20 cellular contexts compared by ENCODE assay signal in genomic region chr4:75845992-75846391, GRCh38. TPM values are rescaled to one million over a fixed set of nuclear protein-coding genes. Genes with fewer than 3 reads are reported as not detected.
DNase-seq lines count a peak whose midpoint lies in the region; ATAC-seq and TF ChIP-seq lines count a peak whose summit lies in the region.
"Had no signal": no experiment of that assay in that cellular context is flagged by ENCODE, and none has a peak within 500 bp of the region (broad histone marks: within the 10 kb centered on the region; RNA-seq: fewer than 3 reads in every experiment).

No MANE protein-coding gene starts in this region.

- no peak overlapping the region for H3K4me3 ChIP-seq in fibroblast of mammary gland (ENCODE audit: control insufficient read depth, low read depth, low read length)
- no peak overlapping the region for H3K4me3 ChIP-seq in thyroid gland (replicated peaks in 1 of 3)
- no peak overlapping the region for H3K4me3 ChIP-seq in adrenal gland
- H3K4me3 ChIP-seq: GM23248 had no signal

- no peaks in the 10 kb centered on the region for H3K9me3 Mint-ChIP-seq in activated T-cell treated with anti-CD3 and anti-CD28 coated beads, Interleukin-2, amount 50 U/mL, for 24 hours
- H3K9me3 Mint-ChIP-seq in activated T-cell treated with anti-CD3 and anti-CD28 coated beads, Interleukin-2, amount 50 U/mL, for 72 hours, result no peaks in the 10 kb centered on the region

- H3K27ac ChIP-seq in thyroid gland, result peak overlapping the region in 2 of 3 donors; percentile 15 to 70
- no peak overlapping the region for H3K27ac ChIP-seq in adrenal gland
- H3K27ac ChIP-seq: C4-2B, GM23248, HL-60 had no signal

- ATAC-seq in activated T-cell treated with anti-CD3 and anti-CD28 coated beads, Interleukin-2, amount 50 U/mL, for 72 hours (replicated peaks in 1 of 2), result no peak
- no peak for ATAC-seq in GM21723 (IDR thresholded peaks at IDR 0.05; ENCODE audit: unreplicated experiment)
- ATAC-seq: HCT116, SK-N-SH treated with all-trans-retinoic acid at 6 μM for 48 hours had no signal

- 80 to 82% methylated on average over 2 of the region's 2 CpGs for WGBS in thyroid gland, 2 donors
- WGBS in adrenal gland, 4 donors, result 85 to 93% (median 91%) methylated on average over 2 of the region's 2 CpGs

- H3K27me3 ChIP-seq in thyroid gland (no peaks in the 10 kb centered on the region), adrenal gland (no peaks in the 10 kb centered on the region)

- H3K27me3 Mint-ChIP-seq in activated T-cell treated with anti-CD3 and anti-CD28 coated beads, Interleukin-2, amount 50 U/mL, for 24 hours, result peaks cover 5% of the 10 kb centered on the region
- peaks cover 4% of the 10 kb centered on the region for H3K27me3 Mint-ChIP-seq in activated T-cell treated with anti-CD3 and anti-CD28 coated beads, Interleukin-2, amount 50 U/mL, for 72 hours (ENCODE audit: low read depth)

- H3K4me1 ChIP-seq in thyroid gland (peaks cover 38 to 49% of the 10 kb centered on the region in 2 donors), adrenal gland (replicated peaks in 1 of 2) (peaks cover 9 to 15% of the 10 kb centered on the region in 2 donors)

- H3K4me3 Mint-ChIP-seq in activated T-cell treated with anti-CD3 and anti-CD28 coated beads, Interleukin-2, amount 50 U/mL, for 24 hours, result no peak overlapping the region
- no peak overlapping the region for H3K4me3 Mint-ChIP-seq in activated T-cell treated with anti-CD3 and anti-CD28 coated beads, Interleukin-2, amount 50 U/mL, for 72 hours

- TF ChIP-seq CTCF in fibroblast of mammary gland (conservative IDR thresholded peaks at IDR 0.05; ENCODE audit: control insufficient read depth, insufficient read depth, low read depth, low read length) (no peak), thyroid gland (IDR thresholded peaks at IDR 0.05) (no peak), adrenal gland (IDR thresholded peaks at IDR 0.05) (no peak)

- H3K9me3 ChIP-seq in thyroid gland (no peaks in the 10 kb centered on the region), adrenal gland (replicated peaks in 1 of 3) (no peaks in the 10 kb centered on the region)

- no peaks in the 10 kb centered on the region for H3K36me3 ChIP-seq in thyroid gland
- no peaks in the 10 kb centered on the region for H3K36me3 ChIP-seq in adrenal gland (replicated peaks in 1 of 2)

- intact Hi-C loops in thyroid gland (cut with DNase I), result no loop called here
- intact Hi-C loops in adrenal gland (cut with DNase I), result loop anchor here in 1 of 2 donors (5.0 kb wide), 1 partner anchor 194 kb away; no protein-coding TSS in a partner anchor

- no peak for DNase-seq in activated T-cell treated with anti-CD3 and anti-CD28 coated beads, Interleukin-2, amount 50 U/mL, for 24 hours
- no peak for DNase-seq in activated T-cell treated with anti-CD3 and anti-CD28 coated beads, Interleukin-2, amount 50 U/mL, for 72 hours
- DNase-seq in NCI-H69 (lab: John Stamatoyannopoulos, UW) (peak; percentile 88), fibroblast of mammary gland (ENCODE audit: low read depth) (peak; percentile 26), thyroid gland (no peak), adrenal gland (no peak), NCI-H1092 treated with DMSO at 0.1 percent for 48 hours (lab: John Stamatoyannopoulos, UW) (no peak)
- DNase-seq: 8988T, GM23248, MV-4-11, NCI-H1436 treated with DMSO at 0.1 percent for 48 hours, NCI-H2029 treated with DMSO at 0.1 percent for 48 hours, NCI-H510A treated with DMSO at 0.1 percent for 48 hours, SHP77 treated with DMSO at 0.1 percent for 48 hours had no signal

- H3K4me1 Mint-ChIP-seq in activated T-cell treated with anti-CD3 and anti-CD28 coated beads, Interleukin-2, amount 50 U/mL, for 24 hours (ENCODE audit: low read depth), result peaks cover 15% of the 10 kb centered on the region
- peaks cover 16% of the 10 kb centered on the region for H3K4me1 Mint-ChIP-seq in activated T-cell treated with anti-CD3 and anti-CD28 coated beads, Interleukin-2, amount 50 U/mL, for 72 hours (ENCODE audit: low read depth)

- no peaks in the 10 kb centered on the region for H3K36me3 Mint-ChIP-seq in activated T-cell treated with anti-CD3 and anti-CD28 coated beads, Interleukin-2, amount 50 U/mL, for 24 hours (ENCODE audit: low read depth)
- no peaks in the 10 kb centered on the region for H3K36me3 Mint-ChIP-seq in activated T-cell treated with anti-CD3 and anti-CD28 coated beads, Interleukin-2, amount 50 U/mL, for 72 hours (ENCODE audit: insufficient read depth in 2 of 2)

- H3K27ac Mint-ChIP-seq in activated T-cell treated with anti-CD3 and anti-CD28 coated beads, Interleukin-2, amount 50 U/mL, for 24 hours, result peak overlapping the region; percentile 4
- no peak overlapping the region for H3K27ac Mint-ChIP-seq in activated T-cell treated with anti-CD3 and anti-CD28 coated beads, Interleukin-2, amount 50 U/mL, for 72 hours

- TF ChIP-seq POLR2A in thyroid gland (IDR thresholded peaks at IDR 0.05) (no peak), adrenal gland (IDR thresholded peaks at IDR 0.05) (no peak)

RNA-seq across cellular contexts. Expression of gene PPEF2, which starts 56.3 kb away (rescaled TPM):
- not detected for total RNA-seq in activated T-cell treated with anti-CD3 and anti-CD28 coated beads, Interleukin-2, amount 50 U/mL, for 72 hours
- not detected for total RNA-seq in thyroid gland
- total RNA-seq in adrenal gland, result under 1 TPM in 1 of 8 donors, not detected in 7; 0.08 TPM
- polyA plus RNA-seq in adrenal gland, result under 1 TPM in 1 of 3 donors, not detected in 2; 0.03 TPM
- total RNA-seq: GM23248, RPMI7951 had no signal
- polyA plus RNA-seq: GM23248 had no signal

Comparison
In these comparisons a context has a peak if more than half of its experiments do, and no peak if none do; other contexts are left out.
1. DNase-seq: peak in NCI-H69 (single experiment) and fibroblast of mammary gland (single experiment); none in activated T-cell treated with anti-CD3 and anti-CD28 coated beads, Interleukin-2, amount 50 U/mL, for 24 hours (single experiment), activated T-cell treated with anti-CD3 and anti-CD28 coated beads, Interleukin-2, amount 50 U/mL, for 72 hours (0 of 2), thyroid gland (0 of 2), adrenal gland (0 of 7) and NCI-H1092 treated with DMSO at 0.1 percent for 48 hours (single experiment).
2. H3K27ac ChIP-seq: peak in thyroid gland (2 of 3); none in adrenal gland (0 of 5).